In the genomic region with DNA sequence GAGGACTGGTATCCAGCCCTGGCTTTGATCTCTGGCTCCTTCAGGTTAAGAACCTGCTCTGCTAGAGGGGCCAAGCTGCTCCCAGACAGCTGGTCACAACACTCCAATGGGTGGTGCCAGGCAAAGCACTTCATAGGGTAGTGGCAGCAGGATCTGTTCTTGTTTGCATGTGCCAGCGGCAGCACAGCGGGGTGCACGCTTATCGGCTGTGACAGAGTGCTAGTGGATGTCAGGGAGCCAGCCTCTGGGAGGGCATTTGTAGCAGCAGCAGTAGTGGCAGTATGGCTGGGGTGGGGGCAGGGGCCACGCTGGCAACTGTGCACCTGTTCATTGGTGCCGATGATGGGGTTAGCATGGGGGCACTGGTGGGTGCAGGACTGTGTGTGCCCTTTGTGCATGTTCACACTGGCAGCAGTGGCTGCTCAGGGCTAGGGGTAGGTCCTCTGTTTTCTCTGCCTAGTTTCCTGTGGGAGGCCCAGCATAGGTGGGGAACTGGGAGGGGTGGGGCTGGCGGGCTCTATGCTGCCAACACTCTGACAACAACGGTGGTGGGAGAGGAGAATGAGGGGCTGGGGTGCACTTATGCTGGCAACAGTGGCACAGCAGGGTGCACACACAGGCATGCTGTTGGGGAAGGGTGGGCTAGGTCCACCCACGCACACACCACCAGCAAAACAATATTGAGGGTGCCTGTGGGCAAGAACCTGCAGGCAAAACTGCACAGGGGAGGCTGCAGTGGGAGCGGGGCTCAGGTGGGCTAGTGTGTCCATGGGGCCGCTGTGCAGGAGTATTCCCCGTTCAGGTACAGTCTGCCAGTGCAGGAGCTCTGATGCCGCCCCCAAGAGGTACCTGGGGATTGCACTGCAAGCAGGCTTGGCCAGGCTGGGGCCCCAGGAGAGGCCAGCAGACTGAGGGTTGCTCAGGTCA, we compare ENCODE assay signal across 16 cellular contexts. TPM values are rescaled to one million over a fixed set of nuclear protein-coding genes. Genes with fewer than 3 reads are reported as not detected.
DNase-seq lines count a peak whose midpoint lies in the region; ATAC-seq and TF ChIP-seq lines count a peak whose summit lies in the region.
"Had no signal": no experiment of that assay in that cellular context is flagged by ENCODE, and none has a peak within 500 bp of the region (broad histone marks: within the 10 kb centered on the region; RNA-seq: fewer than 3 reads in every experiment).

No MANE protein-coding gene starts in this region.

- no peak overlapping the region for H2AFZ ChIP-seq in Karpas-422 (ENCODE audit: low read length)

- peaks cover 34% of the 10 kb centered on the region for H3K79me2 ChIP-seq in Karpas-422 (ENCODE audit: low read length)

- H3K36me3 ChIP-seq in sigmoid colon (peaks cover 8 to 66% (median 28%) of the 10 kb centered on the region in 4 donors), Karpas-422 (ENCODE audit: insufficient read depth, low read length) (peaks cover 52% of the 10 kb centered on the region)

- H3K27ac ChIP-seq in sigmoid colon (no peak overlapping the region), Karpas-422 (ENCODE audit: low read length) (no peak overlapping the region)
- H3K27ac ChIP-seq: epithelial cell of prostate had no signal

- peak; percentile 20 for ATAC-seq in activated CD8-positive, alpha-beta memory T cell treated with anti-CD3 and anti-CD28 coated beads, Interleukin-2, amount 10 ng/mL, durations not matched to agents 7 days and 5 days
- ATAC-seq in activated naive CD4-positive, alpha-beta T cell treated with anti-CD3 and anti-CD28 coated beads, Interleukin-2, amount 50 U/mL, for 72 hours, result peak; percentile 22 to 26
- no peak for ATAC-seq in HG03457 (IDR thresholded peaks at IDR 0.05; ENCODE audit: unreplicated experiment)

- TF ChIP-seq POLR2A in sigmoid colon (IDR thresholded peaks at IDR 0.05), result no peak

- H3K4me1 Mint-ChIP-seq in activated CD8-positive, alpha-beta memory T cell treated with anti-CD3 and anti-CD28 coated beads, Interleukin-2, amount 10 ng/mL, durations not matched to agents 7 days and 5 days, result peaks cover 12% of the 10 kb centered on the region

- H3K27me3 Mint-ChIP-seq in activated CD8-positive, alpha-beta memory T cell treated with anti-CD3 and anti-CD28 coated beads, Interleukin-2, amount 10 ng/mL, durations not matched to agents 7 days and 5 days, result no peaks in the 10 kb centered on the region

- peak overlapping the region; percentile 12 for H3K27ac Mint-ChIP-seq in activated CD8-positive, alpha-beta memory T cell treated with anti-CD3 and anti-CD28 coated beads, Interleukin-2, amount 10 ng/mL, durations not matched to agents 7 days and 5 days
- peak overlapping the region; percentile 17 to 94 for H3K27ac Mint-ChIP-seq in activated naive CD4-positive, alpha-beta T cell treated with anti-CD3 and anti-CD28 coated beads, Interleukin-2, amount 50 U/mL, for 72 hours

- no peak for DNase-seq in activated CD8-positive, alpha-beta memory T cell treated with anti-CD3 and anti-CD28 coated beads, Interleukin-2, amount 10 ng/mL, durations not matched to agents 7 days and 5 days
- no peak for DNase-seq in activated CD8-positive, alpha-beta memory T cell treated with anti-CD3 and anti-CD28 coated beads, Interleukin-2, amount 50 U/mL, for 48 hours
- DNase-seq in NCI-H2029 treated with DMSO at 0.1 percent for 48 hours (lab: John Stamatoyannopoulos, UW) (peak; percentile 15), sigmoid colon (peak; percentile 59), Karpas-422 (no peak)
- DNase-seq in activated naive CD4-positive, alpha-beta T cell treated with anti-CD3 and anti-CD28 coated beads, Interleukin-2, amount 50 U/mL, for 72 hours (ENCODE audit: low spot score in 2 of 2), result no peak
- no peak for DNase-seq in stimulated activated CD4-positive, alpha-beta T cell treated with anti-CD3 and anti-CD28 coated beads, Interleukin-4, amount 100 ng/mL, for 1 hour
- DNase-seq: activated CD8-positive, alpha-beta memory T cell treated with anti-CD3 and anti-CD28 coated beads, Interleukin-2, amount 50 U/mL, for 4 hours; NK-92 treated with Interleukin-12 subunit alpha and Interleukin-12 subunit beta, amount 100 ng/mL, for 24 hours had no signal

- no peak overlapping the region for H3K4me3 Mint-ChIP-seq in activated CD8-positive, alpha-beta memory T cell treated with anti-CD3 and anti-CD28 coated beads, Interleukin-2, amount 10 ng/mL, durations not matched to agents 7 days and 5 days

- H3K27me3 ChIP-seq in sigmoid colon, result no peaks in the 10 kb centered on the region
- no peaks in the 10 kb centered on the region for H3K27me3 ChIP-seq in Karpas-422 (ENCODE audit: low read length)

- H3K4me3 ChIP-seq in sigmoid colon (no peak overlapping the region), Karpas-422 (ENCODE audit: low read length) (no peak overlapping the region)

- CTCF ChIA-PET in activated CD8-positive, alpha-beta memory T cell treated with anti-CD3 and anti-CD28 coated beads, Interleukin-2, amount 10 ng/mL, durations not matched to agents 7 days and 5 days (lab: Charles Lee), result no interaction called here

- no peaks in the 10 kb centered on the region for H3K9me2 ChIP-seq in Karpas-422 (replicated peaks; ENCODE audit: insufficient read depth, low read length)

- no peak overlapping the region for H3K4me2 ChIP-seq in Karpas-422 (ENCODE audit: low read depth, low read length, poor library complexity, severe bottlenecking)

- peaks cover 82% of the 10 kb centered on the region for H3K36me3 Mint-ChIP-seq in activated CD8-positive, alpha-beta memory T cell treated with anti-CD3 and anti-CD28 coated beads, Interleukin-2, amount 10 ng/mL, durations not matched to agents 7 days and 5 days
- H3K36me3 Mint-ChIP-seq in activated naive CD4-positive, alpha-beta T cell treated with anti-CD3 and anti-CD28 coated beads, Interleukin-2, amount 50 U/mL, for 72 hours, result peaks cover 58 to 89% of the 10 kb centered on the region in 2 donors

- no peak overlapping the region for H3K9ac ChIP-seq in Karpas-422 (ENCODE audit: low read length)

- H3K4me1 ChIP-seq in sigmoid colon (no peaks in the 10 kb centered on the region), Karpas-422 (ENCODE audit: low read length) (no peaks in the 10 kb centered on the region)

- intact Hi-C loops in sigmoid colon (cut with DNase I), result no loop called here

- peaks cover 10% of the 10 kb centered on the region for H3K9me3 Mint-ChIP-seq in activated CD8-positive, alpha-beta memory T cell treated with anti-CD3 and anti-CD28 coated beads, Interleukin-2, amount 10 ng/mL, durations not matched to agents 7 days and 5 days (ENCODE audit: low read depth)
- peaks cover 12 to 19% of the 10 kb centered on the region in 2 donors for H3K9me3 Mint-ChIP-seq in activated naive CD4-positive, alpha-beta T cell treated with anti-CD3 and anti-CD28 coated beads, Interleukin-2, amount 50 U/mL, for 72 hours

- no peak for TF ChIP-seq EP300 in sigmoid colon (IDR thresholded peaks at IDR 0.05)

- peaks cover 9 to 18% (median 16%) of the 10 kb centered on the region in 4 donors for H3K9me3 ChIP-seq in sigmoid colon
- H3K9me3 ChIP-seq in Karpas-422 (ENCODE audit: low read length), result peaks cover 21% of the 10 kb centered on the region

- no peaks in the 10 kb centered on the region for H4K20me1 ChIP-seq in Karpas-422 (ENCODE audit: insufficient read depth, low read depth, low read length)

- WGBS in sigmoid colon, 2 donors, result 76 to 92% methylated on average over 13 of the region's 13 CpGs

- TF ChIP-seq CTCF in sigmoid colon (IDR thresholded peaks at IDR 0.05), result no peak

RNA-seq across cellular contexts. Expression of gene AP1M1, which starts 19.3 kb away (rescaled TPM):
- 100 to 1,000 TPM; 144 to 154 TPM for total RNA-seq in activated CD8-positive, alpha-beta memory T cell treated with anti-CD3 and anti-CD28 coated beads, Interleukin-2, amount 10 ng/mL, durations not matched to agents 7 days and 5 days
- 100 to 1,000 TPM; 105 to 139 TPM for total RNA-seq in activated naive CD4-positive, alpha-beta T cell treated with anti-CD3 and anti-CD28 coated beads, Interleukin-2, amount 50 U/mL, for 72 hours
- total RNA-seq in sigmoid colon, result 10 to 100 TPM; 57.1 to 63.7 (median 60.8) TPM
- 10 to 100 TPM; 18.7 to 37.8 (median 20.4) TPM for polyA plus RNA-seq in sigmoid colon
- total RNA-seq in Karpas-422 (2014; rRNA removed; shearing (Covaris generic); ENCODE audit: low replicate concordance), result 43.3 and 68.5 TPM in 2 replicates

RNA-seq across cellular contexts. Expression of gene FAM32A, which starts 31.8 kb away (rescaled TPM):
- 10 to 100 TPM; 64.6 to 72.0 TPM for total RNA-seq in activated CD8-positive, alpha-beta memory T cell treated with anti-CD3 and anti-CD28 coated beads, Interleukin-2, amount 10 ng/mL, durations not matched to agents 7 days and 5 days
- 10 to 100 TPM; 49.9 to 53.2 TPM for total RNA-seq in activated naive CD4-positive, alpha-beta T cell treated with anti-CD3 and anti-CD28 coated beads, Interleukin-2, amount 50 U/mL, for 72 hours
- total RNA-seq in sigmoid colon, result 10 to 100 TPM; 86.9 to 97.7 (median 92.5) TPM
- polyA plus RNA-seq in sigmoid colon, result 100 to 1,000 TPM in 2 of 3 donors, 10 to 100 TPM in 1; 90.2 to 239 (median 156) TPM
- 55.7 and 92.2 TPM in 2 replicates for total RNA-seq in Karpas-422 (2014; rRNA removed; shearing (Covaris generic); ENCODE audit: low replicate concordance)

RNA-seq across cellular contexts. Expression of gene CIB3, which starts 43.7 kb away (rescaled TPM):
- total RNA-seq in activated CD8-positive, alpha-beta memory T cell treated with anti-CD3 and anti-CD28 coated beads, Interleukin-2, amount 10 ng/mL, durations not matched to agents 7 days and 5 days, result not detected
- 1 to 10 TPM in 1 of 2 donors, not detected in 1; 1.0 TPM for total RNA-seq in activated naive CD4-positive, alpha-beta T cell treated with anti-CD3 and anti-CD28 coated beads, Interleukin-2, amount 50 U/mL, for 72 hours
- not detected for total RNA-seq in sigmoid colon
- under 1 TPM in 1 of 3 donors, not detected in 2; 0.69 TPM for polyA plus RNA-seq in sigmoid colon
- not detected in 2 replicates for total RNA-seq in Karpas-422 (2014; rRNA removed; shearing (Covaris generic); ENCODE audit: low replicate concordance)
- total RNA-seq: bronchial epithelial cell; mononuclear cell; pulmonary artery endothelial cell; T-helper 2 cell treated with Interferon-gamma antibody and Interleukin-4, amounts not matched to agents 100 ng/mL and 5 ng/mL, for 36 hours had no signal
- polyA plus RNA-seq: AG04450 had no signal

Comparison
In these comparisons a context has a peak if more than half of its experiments do, and no peak if none do; other contexts are left out.
1. DNase-seq: peak in NCI-H2029 treated with DMSO at 0.1 percent for 48 hours (single experiment) and sigmoid colon (single experiment); none in activated CD8-positive, alpha-beta memory T cell treated with anti-CD3 and anti-CD28 coated beads, Interleukin-2, amount 10 ng/mL, durations not matched to agents 7 days and 5 days (single experiment), activated CD8-positive, alpha-beta memory T cell treated with anti-CD3 and anti-CD28 coated beads, Interleukin-2, amount 50 U/mL, for 48 hours (single experiment), activated naive CD4-positive, alpha-beta T cell treated with anti-CD3 and anti-CD28 coated beads, Interleukin-2, amount 50 U/mL, for 72 hours (0 of 2), Karpas-422 (single experiment) and stimulated activated CD4-positive, alpha-beta T cell treated with anti-CD3 and anti-CD28 coated beads, Interleukin-4, amount 100 ng/mL, for 1 hour (single experiment).